Comparison of ENCODE assay signal across 8 cellular contexts in the genomic region with DNA sequence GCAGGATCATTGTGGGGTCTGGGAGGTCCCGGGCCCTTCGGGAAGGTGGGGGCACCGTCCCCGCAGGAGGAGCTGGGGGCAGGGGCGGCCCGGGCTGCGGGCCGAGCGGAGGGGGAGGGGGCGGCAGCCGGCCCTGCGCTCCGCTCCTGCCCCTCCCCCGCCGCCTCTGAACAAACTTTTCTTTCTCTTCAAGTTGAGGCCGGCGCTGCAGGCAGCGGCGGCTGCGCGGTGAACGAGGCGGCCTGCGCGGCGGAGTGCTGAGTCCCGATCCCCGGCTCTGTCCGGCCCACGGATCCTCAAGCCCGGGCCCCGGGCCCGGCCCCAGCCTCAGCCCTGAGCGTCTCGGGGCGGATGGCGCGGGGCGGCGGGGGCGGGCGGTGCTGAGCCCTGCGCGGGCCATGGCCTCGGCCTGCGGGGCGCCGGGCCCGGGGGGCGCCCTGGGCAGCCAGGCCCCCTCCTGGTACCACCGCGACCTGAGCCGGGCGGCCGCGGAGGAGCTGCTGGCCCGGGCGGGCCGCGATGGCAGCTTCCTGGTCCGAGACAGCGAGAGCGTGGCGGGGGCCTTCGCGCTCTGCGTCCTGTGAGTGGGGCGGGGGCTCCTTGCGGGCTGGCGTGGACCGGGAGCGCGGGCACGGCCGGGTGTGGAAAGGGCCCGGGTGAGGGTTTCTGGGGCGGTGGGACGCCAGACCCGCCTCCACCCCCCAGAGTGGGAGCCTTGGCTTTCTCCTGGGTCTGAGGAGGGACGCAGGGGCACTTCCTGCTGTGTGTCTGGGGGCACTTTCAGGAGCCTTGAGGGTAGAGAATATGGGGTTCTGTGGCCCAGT. TPM values are rescaled to one million over a fixed set of nuclear protein-coding genes. Genes with fewer than 3 reads are reported as not detected.
DNase-seq lines count a peak whose midpoint lies in the region; ATAC-seq and TF ChIP-seq lines count a peak whose summit lies in the region.

A gene with protein sequence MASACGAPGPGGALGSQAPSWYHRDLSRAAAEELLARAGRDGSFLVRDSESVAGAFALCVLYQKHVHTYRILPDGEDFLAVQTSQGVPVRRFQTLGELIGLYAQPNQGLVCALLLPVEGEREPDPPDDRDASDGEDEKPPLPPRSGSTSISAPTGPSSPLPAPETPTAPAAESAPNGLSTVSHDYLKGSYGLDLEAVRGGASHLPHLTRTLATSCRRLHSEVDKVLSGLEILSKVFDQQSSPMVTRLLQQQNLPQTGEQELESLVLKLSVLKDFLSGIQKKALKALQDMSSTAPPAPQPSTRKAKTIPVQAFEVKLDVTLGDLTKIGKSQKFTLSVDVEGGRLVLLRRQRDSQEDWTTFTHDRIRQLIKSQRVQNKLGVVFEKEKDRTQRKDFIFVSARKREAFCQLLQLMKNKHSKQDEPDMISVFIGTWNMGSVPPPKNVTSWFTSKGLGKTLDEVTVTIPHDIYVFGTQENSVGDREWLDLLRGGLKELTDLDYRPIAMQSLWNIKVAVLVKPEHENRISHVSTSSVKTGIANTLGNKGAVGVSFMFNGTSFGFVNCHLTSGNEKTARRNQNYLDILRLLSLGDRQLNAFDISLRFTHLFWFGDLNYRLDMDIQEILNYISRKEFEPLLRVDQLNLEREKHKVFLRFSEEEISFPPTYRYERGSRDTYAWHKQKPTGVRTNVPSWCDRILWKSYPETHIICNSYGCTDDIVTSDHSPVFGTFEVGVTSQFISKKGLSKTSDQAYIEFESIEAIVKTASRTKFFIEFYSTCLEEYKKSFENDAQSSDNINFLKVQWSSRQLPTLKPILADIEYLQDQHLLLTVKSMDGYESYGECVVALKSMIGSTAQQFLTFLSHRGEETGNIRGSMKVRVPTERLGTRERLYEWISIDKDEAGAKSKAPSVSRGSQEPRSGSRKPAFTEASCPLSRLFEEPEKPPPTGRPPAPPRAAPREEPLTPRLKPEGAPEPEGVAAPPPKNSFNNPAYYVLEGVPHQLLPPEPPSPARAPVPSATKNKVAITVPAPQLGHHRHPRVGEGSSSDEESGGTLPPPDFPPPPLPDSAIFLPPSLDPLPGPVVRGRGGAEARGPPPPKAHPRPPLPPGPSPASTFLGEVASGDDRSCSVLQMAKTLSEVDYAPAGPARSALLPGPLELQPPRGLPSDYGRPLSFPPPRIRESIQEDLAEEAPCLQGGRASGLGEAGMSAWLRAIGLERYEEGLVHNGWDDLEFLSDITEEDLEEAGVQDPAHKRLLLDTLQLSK (plus strand): TSS at position 181 of the 824 bp plus-strand sequence. CDS start 218 bp downstream, at position 399.

- DNase-seq in NCI-H146 (lab: John Stamatoyannopoulos, UW) = peak; percentile 37
- DNase-seq in NCI-H146 treated with DMSO at 0.1 percent for 48 hours (lab: John Stamatoyannopoulos, UW; ENCODE audit: unreplicated experiment) = no peak
- DNase-seq in RPMI7951 (ENCODE audit: low read depth) = peak; percentile 37
- DNase-seq in astrocyte of the spinal cord (ENCODE audit: low read depth, low spot score) = peak; percentile 31
- no peak for DNase-seq in iPS DF 6.9 (ENCODE audit: low read depth, low spot score)
- peak; percentile 81 for DNase-seq in sigmoid colon

- H3K36me3 ChIP-seq in iPS DF 6.9 (ENCODE audit: control insufficient read depth, insufficient read depth, low read length) (peaks cover 13% of the 10 kb centered on the region), sigmoid colon (peaks cover 14 to 28% (median 19%) of the 10 kb centered on the region in 4 donors)

- intact Hi-C loops in sigmoid colon (cut with DNase I) = loop anchor here (1.0 to 5.0 kb wide), 4 partner anchors 14 to 297 kb away; a partner anchor contains a TSS

- H3K27ac ChIP-seq in iPS DF 6.9 (ENCODE audit: low read length) (no peak within 1 kb of the TSS), sigmoid colon (peak within 1 kb of the TSS; percentile 95 to 99 (median 98))

- no peaks in the 10 kb centered on the region for H3K27me3 ChIP-seq in iPS DF 6.9 (ENCODE audit: control insufficient read depth, insufficient read depth, low read length)
- no peaks in the 10 kb centered on the region for H3K27me3 ChIP-seq in sigmoid colon

- in situ Hi-C loops in astrocyte of the spinal cord (cut with HindIII; ENCODE audit: low sequenced_read_pairs) = no loop called here

- WGBS in iPS DF 6.9 (ENCODE audit: insufficient coverage, insufficient read length) = no CpG with 5 or more reads among the region's 80 CpGs
- 1% methylated on average over 80 of the region's 80 CpGs for WGBS in sigmoid colon, 2 donors

- TF ChIP-seq CTCF in astrocyte of the spinal cord (IDR thresholded peaks at IDR 0.05; ENCODE audit: low read depth, low read length) (no peak), sigmoid colon (IDR thresholded peaks at IDR 0.05) (no peak)

- ATAC-seq in GM21526 (IDR thresholded peaks at IDR 0.05; ENCODE audit: low FRiP score, unreplicated experiment) (no peak), HG03108 (IDR thresholded peaks at IDR 0.05; ENCODE audit: unreplicated experiment) (no peak)

- TF ChIP-seq POLR2A in sigmoid colon (IDR thresholded peaks at IDR 0.05) = no peak

- no peak for TF ChIP-seq EP300 in sigmoid colon (IDR thresholded peaks at IDR 0.05)

- H3K4me1 ChIP-seq in iPS DF 6.9 (ENCODE audit: control insufficient read depth, insufficient read depth, low read length) (peaks cover 5% of the 10 kb centered on the region), sigmoid colon (peaks cover 2 to 49% (median 43%) of the 10 kb centered on the region in 4 donors)

- H3K4me3 ChIP-seq in astrocyte of the spinal cord (ENCODE audit: low read depth, low read length) (peak within 1 kb of the TSS; percentile 73), iPS DF 6.9 (ENCODE audit: low read length) (peak within 1 kb of the TSS; percentile 64), sigmoid colon (peak within 1 kb of the TSS; percentile 65 to 91 (median 80))

- no peaks in the 10 kb centered on the region for H3K9me3 ChIP-seq in iPS DF 6.9 (ENCODE audit: control insufficient read depth, insufficient read depth, low read length)
- no peaks in the 10 kb centered on the region for H3K9me3 ChIP-seq in sigmoid colon

RNA-seq across cellular contexts. Expression of the gene that starts here (rescaled TPM):
- total RNA-seq in RPMI7951 (2014; rRNA removed; shearing (Covaris generic)) = 25.7 and 29.4 TPM in 2 replicates
- 100 to 1,000 TPM in 1 of 4 donors, 10 to 100 TPM in 3; 66.6 to 195 (median 77.5) TPM for total RNA-seq in sigmoid colon
- polyA plus RNA-seq in sigmoid colon = 10 to 100 TPM; 30.0 to 96.5 (median 32.6) TPM

Comparison
In these comparisons a context has a peak if more than half of its experiments do, and no peak if none do; other contexts are left out.
1. DNase-seq: peak in NCI-H146 (single experiment), RPMI7951 (single experiment), astrocyte of the spinal cord (single experiment) and sigmoid colon (single experiment); none in NCI-H146 treated with DMSO at 0.1 percent for 48 hours (single experiment) and iPS DF 6.9 (single experiment).
2. Peak in every context shown above with its lines, with median percentiles within 50 percentile points of each other: H3K4me3 ChIP-seq.